In the genomic region with DNA sequence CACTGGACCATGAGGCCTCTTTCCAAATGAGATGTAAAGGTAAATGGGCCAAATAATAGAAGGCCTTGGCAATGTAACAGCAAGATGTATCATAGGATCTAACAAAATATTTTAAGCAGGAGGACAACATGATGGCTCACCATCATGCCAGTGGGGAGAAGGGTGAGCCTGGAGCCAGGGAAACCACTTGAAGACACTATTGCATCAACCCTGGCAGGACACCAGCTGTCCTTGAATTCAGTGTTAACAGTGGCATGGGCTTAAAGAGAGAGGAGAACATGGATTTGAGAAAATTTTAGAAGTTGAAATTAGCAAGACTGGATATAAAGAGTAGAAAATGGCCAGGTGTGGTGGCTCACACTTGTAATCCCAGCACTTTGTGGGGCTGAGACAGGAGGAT, we compare ENCODE assay signal across 16 cellular contexts.
"Had no signal": no experiment of that assay in that cellular context is flagged by ENCODE, and none has a peak within 500 bp of the region (broad histone marks: within the 10 kb centered on the region; RNA-seq: fewer than 3 reads in every experiment).

No MANE protein-coding gene starts in this region.

- H3K4me3 ChIP-seq: dorsolateral prefrontal cortex, left ventricle myocardium inferior, neural progenitor cell, tibial artery had no signal

- DNase-seq: activated CD4-positive, alpha-beta T cell treated with anti-CD3 and anti-CD28 coated beads, Interleukin-2, amount 50 U/mL, for 4 hours; activated gamma-delta T cell; activated T-cell treated with anti-CD3 and anti-CD28 coated beads, Interleukin-2, amount 50 U/mL, for 72 hours; amniotic stem cell; dorsolateral prefrontal cortex; head of caudate nucleus; kidney; left ventricle myocardium inferior; naive thymus-derived CD4-positive, alpha-beta T cell; stimulated activated naive CD4-positive, alpha-beta T cell; tibial artery had no signal

- H3K27ac ChIP-seq: dorsolateral prefrontal cortex, left ventricle myocardium inferior, neural progenitor cell, tibial artery had no signal

- H3K9me3 Mint-ChIP-seq: neural progenitor cell had no signal

- H3K36me3 Mint-ChIP-seq: activated naive CD4-positive, alpha-beta T cell treated with anti-CD3 and anti-CD28 coated beads, Interleukin-2, amount 50 U/mL, for 72 hours; neural progenitor cell had no signal

- H3K4me1 Mint-ChIP-seq: memory B cell had no signal

- H3K9me3 ChIP-seq: left ventricle myocardium inferior, tibial artery had no signal

- H3K36me3 ChIP-seq: left ventricle myocardium inferior, neural progenitor cell, tibial artery had no signal

- H3K27me3 ChIP-seq: dorsolateral prefrontal cortex, neural progenitor cell, tibial artery had no signal

- H3K27ac Mint-ChIP-seq: activated naive CD4-positive, alpha-beta T cell treated with anti-CD3 and anti-CD28 coated beads, Interleukin-2, amount 50 U/mL, for 72 hours; activated T-cell treated with anti-CD3 and anti-CD28 coated beads, Interleukin-2, amount 50 U/mL, for 72 hours; memory B cell; naive thymus-derived CD4-positive, alpha-beta T cell; neural progenitor cell; T-helper 1 cell treated with Interleukin-12 subunit alpha and Interleukin-12 subunit beta and Interleukin-4 antibody, amounts not matched to agents 30 μg/mL and 1 μg/mL, for 36 hours had no signal

- ATAC-seq: activated naive CD4-positive, alpha-beta T cell treated with anti-CD3 and anti-CD28 coated beads, Interleukin-2, amount 50 U/mL, for 72 hours; activated T-cell treated with anti-CD3 and anti-CD28 coated beads, Interleukin-2, amount 50 U/mL, for 72 hours; naive thymus-derived CD4-positive, alpha-beta T cell; sciatic nerve had no signal

- H3K4me3 Mint-ChIP-seq: activated T-cell treated with anti-CD3 and anti-CD28 coated beads, Interleukin-2, amount 50 U/mL, for 72 hours; memory B cell; naive thymus-derived CD4-positive, alpha-beta T cell; neural progenitor cell; T-helper 1 cell treated with Interleukin-12 subunit alpha and Interleukin-12 subunit beta and Interleukin-4 antibody, amounts not matched to agents 30 μg/mL and 1 μg/mL, for 36 hours had no signal
